Comparison of ENCODE assay signal across 25 cellular contexts in genomic region chr20:42113236-42113635, GRCh38.
"Had no signal": no experiment of that assay in that cellular context is flagged by ENCODE, and none has a peak within 500 bp of the region (broad histone marks: within the 10 kb centered on the region; RNA-seq: fewer than 3 reads in every experiment).

No MANE protein-coding gene starts in this region.

- H3K27ac Mint-ChIP-seq: activated CD8-positive, alpha-beta T cell treated with anti-CD3 and anti-CD28 coated beads for 36 hours; activated naive CD8-positive, alpha-beta T cell; activated T-helper 17 cell treated with anti-CD3 and anti-CD28 coated beads, Interleukin-2, amount 50 U/mL, for 72 hours had no signal

- H3K4me1 ChIP-seq: esophagus squamous epithelium had no signal

- H3K4me3 Mint-ChIP-seq: activated CD8-positive, alpha-beta T cell treated with anti-CD3 and anti-CD28 coated beads for 36 hours; activated naive CD8-positive, alpha-beta T cell; activated T-cell treated with anti-CD3 and anti-CD28 coated beads, Interleukin-2, amount 50 U/mL, for 4 hours; activated T-helper 17 cell treated with anti-CD3 and anti-CD28 coated beads, Interleukin-2, amount 50 U/mL, for 72 hours; central memory CD8-positive, alpha-beta T cell; WTC11 had no signal

- H3K9me3 Mint-ChIP-seq: activated CD8-positive, alpha-beta T cell treated with anti-CD3 and anti-CD28 coated beads for 36 hours; activated T-cell treated with anti-CD3 and anti-CD28 coated beads, Interleukin-2, amount 50 U/mL, for 4 hours; activated T-helper 17 cell treated with anti-CD3 and anti-CD28 coated beads, Interleukin-2, amount 50 U/mL, for 72 hours had no signal

- H3K36me3 ChIP-seq: brain microvascular endothelial cell, esophagus squamous epithelium had no signal

- H3K36me3 Mint-ChIP-seq: activated naive CD8-positive, alpha-beta T cell; WTC11 had no signal

- H3K27me3 Mint-ChIP-seq: activated naive CD8-positive, alpha-beta T cell; activated T-helper 17 cell treated with anti-CD3 and anti-CD28 coated beads, Interleukin-2, amount 50 U/mL, for 72 hours; central memory CD8-positive, alpha-beta T cell had no signal

- ATAC-seq: activated CD8-positive, alpha-beta T cell treated with anti-CD3 and anti-CD28 coated beads for 36 hours; activated T-cell treated with anti-CD3 and anti-CD28 coated beads, Interleukin-2, amount 50 U/mL, for 4 hours; activated T-helper 17 cell treated with anti-CD3 and anti-CD28 coated beads, Interleukin-2, amount 50 U/mL, for 72 hours; WTC11 had no signal

- H3K9me3 ChIP-seq: esophagus squamous epithelium had no signal

- H3K27ac ChIP-seq: brain microvascular endothelial cell, epithelial cell of prostate, esophagus squamous epithelium had no signal

- DNase-seq: activated CD4-positive, alpha-beta T cell treated with anti-CD3 and anti-CD28 coated beads for 1 hour; activated CD4-positive, alpha-beta T cell treated with anti-CD3 and anti-CD28 coated beads for 48 hours; activated CD4-positive, alpha-beta T cell treated with anti-CD3 and anti-CD28 coated beads, Interleukin-2, amount 50 U/mL, for 1 hour; activated CD4-positive, alpha-beta T cell treated with anti-CD3 and anti-CD28 coated beads, Interleukin-2, amount 50 U/mL, for 48 hours; activated CD8-positive, alpha-beta memory T cell treated with anti-CD3 and anti-CD28 coated beads for 24 hours; activated CD8-positive, alpha-beta T cell treated with anti-CD3 and anti-CD28 coated beads for 36 hours; activated effector memory CD4-positive, alpha-beta T cell treated with Interleukin-2 at 50 U/mL for 16 hours; activated gamma-delta T cell treated with Interleukin-2 at 50 U/mL for 16 hours; activated naive CD4-positive, alpha-beta T cell treated with anti-CD3 and anti-CD28 coated beads, Interleukin-2, amount 50 U/mL, for 16 hours; activated naive CD4-positive, alpha-beta T cell treated with Interleukin-2 at 50 U/mL for 16 hours; activated T-cell treated with anti-CD3 and anti-CD28 coated beads, Interleukin-2, amount 50 U/mL, for 4 hours; amniotic stem cell; anterior cingulate cortex; brain microvascular endothelial cell; cortex of kidney; dermis blood vessel endothelial cell; effector CD8-positive, alpha-beta T cell; esophagus squamous epithelium; head of caudate nucleus; T-helper 2 cell had no signal

- H3K27me3 ChIP-seq: brain microvascular endothelial cell had no signal

- H3K4me3 ChIP-seq: esophagus squamous epithelium had no signal

- H3K4me1 Mint-ChIP-seq: activated T-helper 17 cell treated with anti-CD3 and anti-CD28 coated beads, Interleukin-2, amount 50 U/mL, for 72 hours; central memory CD8-positive, alpha-beta T cell had no signal
